In the genomic region with DNA sequence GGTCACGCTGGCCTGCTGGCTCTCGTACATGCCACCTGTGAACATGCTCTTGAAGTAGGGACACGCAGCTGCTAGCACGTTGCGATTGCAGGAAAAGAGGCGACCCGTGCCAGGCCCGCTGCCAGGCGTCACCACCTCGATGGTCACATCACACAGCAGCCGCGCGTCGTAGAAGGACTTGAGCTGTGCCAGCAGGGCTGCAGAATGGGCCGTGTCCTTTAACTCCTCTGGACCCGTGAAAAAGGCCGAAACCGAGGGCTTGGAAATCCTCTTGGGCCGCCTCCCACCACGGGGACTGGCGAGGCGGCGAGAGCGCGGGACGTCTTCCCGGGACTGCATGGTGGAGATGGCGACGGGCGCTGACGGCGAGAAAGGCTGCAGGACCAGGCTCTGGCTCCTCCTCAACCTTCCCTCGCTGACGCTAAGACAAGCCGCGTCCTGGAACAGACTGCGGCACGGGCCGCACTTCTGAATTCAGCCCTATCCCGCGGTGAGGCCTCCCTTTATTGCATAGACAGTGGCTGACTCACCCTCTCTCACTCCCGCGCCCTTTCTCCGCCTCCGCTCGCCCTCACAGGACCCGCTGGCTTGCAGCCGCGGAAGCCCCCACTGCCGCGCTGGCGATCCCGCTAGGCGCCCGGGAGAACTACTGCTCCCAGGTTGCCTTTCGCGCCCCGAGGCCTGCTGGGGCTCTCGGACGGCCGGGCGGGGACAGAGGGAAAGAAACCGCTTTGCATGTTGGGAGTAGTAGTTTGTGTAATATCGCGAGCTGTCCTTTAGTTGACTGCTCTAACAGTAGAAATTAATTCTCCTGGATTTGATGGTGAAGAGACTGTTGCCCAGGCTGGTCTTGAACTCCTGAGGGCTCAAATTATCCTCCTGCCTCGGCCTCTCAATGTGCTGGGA, we compare ENCODE assay signal across 1 cellular context.
TF ChIP-seq lines count a peak whose summit lies in the region.

A gene with protein sequence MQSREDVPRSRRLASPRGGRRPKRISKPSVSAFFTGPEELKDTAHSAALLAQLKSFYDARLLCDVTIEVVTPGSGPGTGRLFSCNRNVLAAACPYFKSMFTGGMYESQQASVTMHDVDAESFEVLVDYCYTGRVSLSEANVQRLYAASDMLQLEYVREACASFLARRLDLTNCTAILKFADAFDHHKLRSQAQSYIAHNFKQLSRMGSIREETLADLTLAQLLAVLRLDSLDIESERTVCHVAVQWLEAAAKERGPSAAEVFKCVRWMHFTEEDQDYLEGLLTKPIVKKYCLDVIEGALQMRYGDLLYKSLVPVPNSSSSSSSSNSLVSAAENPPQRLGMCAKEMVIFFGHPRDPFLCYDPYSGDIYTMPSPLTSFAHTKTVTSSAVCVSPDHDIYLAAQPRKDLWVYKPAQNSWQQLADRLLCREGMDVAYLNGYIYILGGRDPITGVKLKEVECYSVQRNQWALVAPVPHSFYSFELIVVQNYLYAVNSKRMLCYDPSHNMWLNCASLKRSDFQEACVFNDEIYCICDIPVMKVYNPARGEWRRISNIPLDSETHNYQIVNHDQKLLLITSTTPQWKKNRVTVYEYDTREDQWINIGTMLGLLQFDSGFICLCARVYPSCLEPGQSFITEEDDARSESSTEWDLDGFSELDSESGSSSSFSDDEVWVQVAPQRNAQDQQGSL (minus strand): TSS at position 651 of the 906 bp plus-strand sequence. CDS start 312 bp downstream, at position 339.

TF ChIP-seq in HepG2, 621 proteins besides CTCF, POLR2A, EP300 and RAD21 (continued from another document and continues in another):
- TF ChIP-seq, protein P1, sequence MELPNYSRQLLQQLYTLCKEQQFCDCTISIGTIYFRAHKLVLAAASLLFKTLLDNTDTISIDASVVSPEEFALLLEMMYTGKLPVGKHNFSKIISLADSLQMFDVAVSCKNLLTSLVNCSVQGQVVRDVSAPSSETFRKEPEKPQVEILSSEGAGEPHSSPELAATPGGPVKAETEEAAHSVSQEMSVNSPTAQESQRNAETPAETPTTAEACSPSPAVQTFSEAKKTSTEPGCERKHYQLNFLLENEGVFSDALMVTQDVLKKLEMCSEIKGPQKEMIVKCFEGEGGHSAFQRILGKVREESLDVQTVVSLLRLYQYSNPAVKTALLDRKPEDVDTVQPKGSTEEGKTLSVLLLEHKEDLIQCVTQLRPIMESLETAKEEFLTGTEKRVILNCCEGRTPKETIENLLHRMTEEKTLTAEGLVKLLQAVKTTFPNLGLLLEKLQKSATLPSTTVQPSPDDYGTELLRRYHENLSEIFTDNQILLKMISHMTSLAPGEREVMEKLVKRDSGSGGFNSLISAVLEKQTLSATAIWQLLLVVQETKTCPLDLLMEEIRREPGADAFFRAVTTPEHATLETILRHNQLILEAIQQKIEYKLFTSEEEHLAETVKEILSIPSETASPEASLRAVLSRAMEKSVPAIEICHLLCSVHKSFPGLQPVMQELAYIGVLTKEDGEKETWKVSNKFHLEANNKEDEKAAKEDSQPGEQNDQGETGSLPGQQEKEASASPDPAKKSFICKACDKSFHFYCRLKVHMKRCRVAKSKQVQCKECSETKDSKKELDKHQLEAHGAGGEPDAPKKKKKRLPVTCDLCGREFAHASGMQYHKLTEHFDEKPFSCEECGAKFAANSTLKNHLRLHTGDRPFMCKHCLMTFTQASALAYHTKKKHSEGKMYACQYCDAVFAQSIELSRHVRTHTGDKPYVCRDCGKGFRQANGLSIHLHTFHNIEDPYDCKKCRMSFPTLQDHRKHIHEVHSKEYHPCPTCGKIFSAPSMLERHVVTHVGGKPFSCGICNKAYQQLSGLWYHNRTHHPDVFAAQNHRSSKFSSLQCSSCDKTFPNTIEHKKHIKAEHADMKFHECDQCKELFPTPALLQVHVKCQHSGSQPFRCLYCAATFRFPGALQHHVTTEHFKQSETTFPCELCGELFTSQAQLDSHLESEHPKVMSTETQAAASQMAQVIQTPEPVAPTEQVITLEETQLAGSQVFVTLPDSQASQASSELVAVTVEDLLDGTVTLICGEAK (IDR thresholded peaks at IDR 0.05): no peak
- TF ChIP-seq, protein P1 (CRISPR knock-in tag; IDR thresholded peaks at IDR 0.05): peak; percentile 82; the same call in 1 of the 2 replicates
- TF ChIP-seq ZFP37 (CRISPR knock-in tag; IDR thresholded peaks at IDR 0.05; ENCODE audit: borderline replicate concordance) (peak; percentile 82; the same call in 1 of the 2 replicates), ZBTB3 (CRISPR knock-in tag; IDR thresholded peaks at IDR 0.05; ENCODE audit: borderline replicate concordance, low read depth) (no peak; the same call in 1 of the 2 replicates), ZNF562 (CRISPR knock-in tag; IDR thresholded peaks at IDR 0.05; ENCODE audit: borderline replicate concordance) (no peak), HMGA1 (CRISPR knock-in tag; conservative IDR thresholded peaks at IDR 0.05) (no peak), PHF21A (CRISPR knock-in tag; IDR thresholded peaks at IDR 0.05) (peak; percentile 62; the same call in 1 of the 2 replicates), ATM (IDR thresholded peaks at IDR 0.05; ENCODE audit: borderline replicate concordance) (no peak), CEBPB (IDR thresholded peaks at IDR 0.05; ENCODE audit: borderline replicate concordance, low read depth, low read length) (no peak), ZFP36L2 (CRISPR knock-in tag; IDR thresholded peaks at IDR 0.05) (no peak), KDM1A (CRISPR knock-in tag; IDR thresholded peaks at IDR 0.05) (no peak), TRIM24 (CRISPR knock-in tag; IDR thresholded peaks at IDR 0.05) (no peak), DNMT3B (CRISPR knock-in tag; conservative IDR thresholded peaks at IDR 0.05) (no peak), MAFG (CRISPR knock-in tag; IDR thresholded peaks at IDR 0.05) (no peak), U2AF2 (IDR thresholded peaks at IDR 0.05; ENCODE audit: low read depth, low read length) (no peak)
- TF ChIP-seq, protein P2, sequence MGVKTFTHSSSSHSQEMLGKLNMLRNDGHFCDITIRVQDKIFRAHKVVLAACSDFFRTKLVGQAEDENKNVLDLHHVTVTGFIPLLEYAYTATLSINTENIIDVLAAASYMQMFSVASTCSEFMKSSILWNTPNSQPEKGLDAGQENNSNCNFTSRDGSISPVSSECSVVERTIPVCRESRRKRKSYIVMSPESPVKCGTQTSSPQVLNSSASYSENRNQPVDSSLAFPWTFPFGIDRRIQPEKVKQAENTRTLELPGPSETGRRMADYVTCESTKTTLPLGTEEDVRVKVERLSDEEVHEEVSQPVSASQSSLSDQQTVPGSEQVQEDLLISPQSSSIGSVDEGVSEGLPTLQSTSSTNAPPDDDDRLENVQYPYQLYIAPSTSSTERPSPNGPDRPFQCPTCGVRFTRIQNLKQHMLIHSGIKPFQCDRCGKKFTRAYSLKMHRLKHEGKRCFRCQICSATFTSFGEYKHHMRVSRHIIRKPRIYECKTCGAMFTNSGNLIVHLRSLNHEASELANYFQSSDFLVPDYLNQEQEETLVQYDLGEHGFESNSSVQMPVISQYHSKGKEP (CRISPR knock-in tag; IDR thresholded peaks at IDR 0.05): no peak; the same call in 1 of the 2 replicates
- TF ChIP-seq, protein P3, sequence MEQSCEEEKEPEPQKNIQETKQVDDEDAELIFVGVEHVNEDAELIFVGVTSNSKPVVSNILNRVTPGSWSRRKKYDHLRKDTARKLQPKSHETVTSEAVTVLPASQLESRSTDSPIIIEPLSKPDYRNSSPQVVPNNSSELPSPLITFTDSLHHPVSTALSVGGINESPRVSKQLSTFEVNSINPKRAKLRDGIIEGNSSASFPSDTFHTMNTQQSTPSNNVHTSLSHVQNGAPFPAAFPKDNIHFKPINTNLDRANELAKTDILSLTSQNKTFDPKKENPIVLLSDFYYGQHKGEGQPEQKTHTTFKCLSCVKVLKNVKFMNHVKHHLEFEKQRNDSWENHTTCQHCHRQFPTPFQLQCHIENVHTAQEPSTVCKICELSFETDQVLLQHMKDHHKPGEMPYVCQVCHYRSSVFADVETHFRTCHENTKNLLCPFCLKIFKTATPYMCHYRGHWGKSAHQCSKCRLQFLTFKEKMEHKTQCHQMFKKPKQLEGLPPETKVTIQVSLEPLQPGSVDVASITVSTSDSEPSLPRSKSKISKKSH (CRISPR knock-in tag; IDR thresholded peaks at IDR 0.05; ENCODE audit: borderline replicate concordance): peak; percentile 96
- TF ChIP-seq, protein P4, sequence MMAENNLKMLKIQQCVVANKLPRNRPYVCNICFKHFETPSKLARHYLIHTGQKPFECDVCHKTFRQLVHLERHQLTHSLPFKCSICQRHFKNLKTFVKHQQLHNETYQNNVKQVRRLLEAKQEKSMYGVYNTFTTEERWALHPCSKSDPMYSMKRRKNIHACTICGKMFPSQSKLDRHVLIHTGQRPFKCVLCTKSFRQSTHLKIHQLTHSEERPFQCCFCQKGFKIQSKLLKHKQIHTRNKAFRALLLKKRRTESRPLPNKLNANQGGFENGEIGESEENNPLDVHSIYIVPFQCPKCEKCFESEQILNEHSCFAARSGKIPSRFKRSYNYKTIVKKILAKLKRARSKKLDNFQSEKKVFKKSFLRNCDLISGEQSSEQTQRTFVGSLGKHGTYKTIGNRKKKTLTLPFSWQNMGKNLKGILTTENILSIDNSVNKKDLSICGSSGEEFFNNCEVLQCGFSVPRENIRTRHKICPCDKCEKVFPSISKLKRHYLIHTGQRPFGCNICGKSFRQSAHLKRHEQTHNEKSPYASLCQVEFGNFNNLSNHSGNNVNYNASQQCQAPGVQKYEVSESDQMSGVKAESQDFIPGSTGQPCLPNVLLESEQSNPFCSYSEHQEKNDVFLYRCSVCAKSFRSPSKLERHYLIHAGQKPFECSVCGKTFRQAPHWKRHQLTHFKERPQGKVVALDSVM (CRISPR knock-in tag; IDR thresholded peaks at IDR 0.05): peak; percentile 49; the same call in 1 of the 2 replicates
- TF ChIP-seq, protein P5, sequence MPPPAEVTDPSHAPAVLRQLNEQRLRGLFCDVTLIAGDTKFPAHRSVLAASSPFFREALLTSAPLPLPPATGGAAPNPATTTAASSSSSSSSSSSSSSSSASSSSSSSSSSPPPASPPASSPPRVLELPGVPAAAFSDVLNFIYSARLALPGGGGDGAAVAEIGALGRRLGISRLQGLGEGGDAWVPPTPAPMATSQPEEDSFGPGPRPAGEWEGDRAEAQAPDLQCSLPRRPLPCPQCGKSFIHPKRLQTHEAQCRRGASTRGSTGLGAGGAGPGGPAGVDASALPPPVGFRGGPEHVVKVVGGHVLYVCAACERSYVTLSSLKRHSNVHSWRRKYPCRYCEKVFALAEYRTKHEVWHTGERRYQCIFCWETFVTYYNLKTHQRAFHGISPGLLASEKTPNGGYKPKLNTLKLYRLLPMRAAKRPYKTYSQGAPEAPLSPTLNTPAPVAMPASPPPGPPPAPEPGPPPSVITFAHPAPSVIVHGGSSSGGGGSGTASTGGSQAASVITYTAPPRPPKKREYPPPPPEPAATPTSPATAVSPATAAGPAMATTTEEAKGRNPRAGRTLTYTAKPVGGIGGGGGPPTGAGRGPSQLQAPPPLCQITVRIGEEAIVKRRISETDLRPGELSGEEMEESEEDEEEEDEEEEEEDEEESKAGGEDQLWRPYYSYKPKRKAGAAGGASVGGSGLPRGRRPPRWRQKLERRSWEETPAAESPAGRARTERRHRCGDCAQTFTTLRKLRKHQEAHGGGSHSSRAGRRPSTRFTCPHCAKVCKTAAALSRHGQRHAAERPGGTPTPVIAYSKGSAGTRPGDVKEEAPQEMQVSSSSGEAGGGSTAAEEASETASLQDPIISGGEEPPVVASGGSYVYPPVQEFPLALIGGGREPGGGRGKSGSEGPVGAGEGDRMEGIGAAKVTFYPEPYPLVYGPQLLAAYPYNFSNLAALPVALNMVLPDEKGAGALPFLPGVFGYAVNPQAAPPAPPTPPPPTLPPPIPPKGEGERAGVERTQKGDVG (CRISPR knock-in tag; IDR thresholded peaks at IDR 0.05; ENCODE audit: borderline replicate concordance): peak; percentile 24; the same call in 1 of the 2 replicates
- TF ChIP-seq, protein P6, sequence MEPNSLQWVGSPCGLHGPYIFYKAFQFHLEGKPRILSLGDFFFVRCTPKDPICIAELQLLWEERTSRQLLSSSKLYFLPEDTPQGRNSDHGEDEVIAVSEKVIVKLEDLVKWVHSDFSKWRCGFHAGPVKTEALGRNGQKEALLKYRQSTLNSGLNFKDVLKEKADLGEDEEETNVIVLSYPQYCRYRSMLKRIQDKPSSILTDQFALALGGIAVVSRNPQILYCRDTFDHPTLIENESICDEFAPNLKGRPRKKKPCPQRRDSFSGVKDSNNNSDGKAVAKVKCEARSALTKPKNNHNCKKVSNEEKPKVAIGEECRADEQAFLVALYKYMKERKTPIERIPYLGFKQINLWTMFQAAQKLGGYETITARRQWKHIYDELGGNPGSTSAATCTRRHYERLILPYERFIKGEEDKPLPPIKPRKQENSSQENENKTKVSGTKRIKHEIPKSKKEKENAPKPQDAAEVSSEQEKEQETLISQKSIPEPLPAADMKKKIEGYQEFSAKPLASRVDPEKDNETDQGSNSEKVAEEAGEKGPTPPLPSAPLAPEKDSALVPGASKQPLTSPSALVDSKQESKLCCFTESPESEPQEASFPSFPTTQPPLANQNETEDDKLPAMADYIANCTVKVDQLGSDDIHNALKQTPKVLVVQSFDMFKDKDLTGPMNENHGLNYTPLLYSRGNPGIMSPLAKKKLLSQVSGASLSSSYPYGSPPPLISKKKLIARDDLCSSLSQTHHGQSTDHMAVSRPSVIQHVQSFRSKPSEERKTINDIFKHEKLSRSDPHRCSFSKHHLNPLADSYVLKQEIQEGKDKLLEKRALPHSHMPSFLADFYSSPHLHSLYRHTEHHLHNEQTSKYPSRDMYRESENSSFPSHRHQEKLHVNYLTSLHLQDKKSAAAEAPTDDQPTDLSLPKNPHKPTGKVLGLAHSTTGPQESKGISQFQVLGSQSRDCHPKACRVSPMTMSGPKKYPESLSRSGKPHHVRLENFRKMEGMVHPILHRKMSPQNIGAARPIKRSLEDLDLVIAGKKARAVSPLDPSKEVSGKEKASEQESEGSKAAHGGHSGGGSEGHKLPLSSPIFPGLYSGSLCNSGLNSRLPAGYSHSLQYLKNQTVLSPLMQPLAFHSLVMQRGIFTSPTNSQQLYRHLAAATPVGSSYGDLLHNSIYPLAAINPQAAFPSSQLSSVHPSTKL (CRISPR knock-in tag; IDR thresholded peaks at IDR 0.05): peak; percentile 67
- TF ChIP-seq, protein P7, sequence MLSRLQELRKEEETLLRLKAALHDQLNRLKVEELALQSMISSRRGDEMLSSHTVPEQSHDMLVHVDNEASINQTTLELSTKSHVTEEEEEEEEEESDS (CRISPR knock-in tag; IDR thresholded peaks at IDR 0.05; ENCODE audit: borderline replicate concordance): no peak
